Comparison of ENCODE assay signal across 14 cellular contexts in genomic region chr1:108316545-108316944, GRCh38.
DNase-seq lines count a peak whose midpoint lies in the region; ATAC-seq and TF ChIP-seq lines count a peak whose summit lies in the region.
"Had no signal": no experiment of that assay in that cellular context is flagged by ENCODE, and none has a peak within 500 bp of the region (broad histone marks: within the 10 kb centered on the region; RNA-seq: fewer than 3 reads in every experiment).

No MANE protein-coding gene starts in this region.

- H3K4me1 ChIP-seq in foreskin keratinocyte: no peaks in the 10 kb centered on the region
- H3K4me1 ChIP-seq: uterus had no signal

- H3K27me3 ChIP-seq in foreskin keratinocyte: peaks cover 17% of the 10 kb centered on the region
- H3K27me3 ChIP-seq: uterus had no signal

- no peak overlapping the region for H3K27ac ChIP-seq in foreskin keratinocyte
- H3K27ac ChIP-seq: epithelial cell of prostate, uterus had no signal

- no peak overlapping the region for H3K4me3 ChIP-seq in GM12875 (ENCODE audit: low read depth, low read length)
- H3K4me3 ChIP-seq: uterus had no signal

- no peaks in the 10 kb centered on the region for H3K36me3 Mint-ChIP-seq in activated naive CD8-positive, alpha-beta T cell treated with anti-CD3 and anti-CD28 coated beads, Interleukin-2, amount 50 U/mL, for 24 hours (ENCODE audit: low read depth)

- H3K4me3 Mint-ChIP-seq in activated naive CD8-positive, alpha-beta T cell treated with anti-CD3 and anti-CD28 coated beads, Interleukin-2, amount 50 U/mL, for 24 hours: no peak overlapping the region

- ATAC-seq in foreskin keratinocyte: peak; percentile 35
- no peak for ATAC-seq in activated naive CD8-positive, alpha-beta T cell treated with anti-CD3 and anti-CD28 coated beads, Interleukin-2, amount 50 U/mL, for 24 hours

- H3K9me3 Mint-ChIP-seq in activated naive CD8-positive, alpha-beta T cell treated with anti-CD3 and anti-CD28 coated beads, Interleukin-2, amount 50 U/mL, for 24 hours: no peaks in the 10 kb centered on the region

- no peak overlapping the region for H3K27ac Mint-ChIP-seq in activated naive CD8-positive, alpha-beta T cell treated with anti-CD3 and anti-CD28 coated beads, Interleukin-2, amount 50 U/mL, for 24 hours

- H3K4me1 Mint-ChIP-seq in activated naive CD8-positive, alpha-beta T cell treated with anti-CD3 and anti-CD28 coated beads, Interleukin-2, amount 50 U/mL, for 24 hours: no peaks in the 10 kb centered on the region

- H3K27me3 Mint-ChIP-seq in activated naive CD8-positive, alpha-beta T cell treated with anti-CD3 and anti-CD28 coated beads, Interleukin-2, amount 50 U/mL, for 24 hours: peaks cover 25% of the 10 kb centered on the region

- in situ Hi-C loops in SK-MEL-5 (cut with HindIII; ENCODE audit: low pct_unique_long_range_greater_than_20kb, low sequenced_read_pairs): no loop called here

- TF ChIP-seq CTCF in GM12875 (IDR thresholded peaks at IDR 0.05; ENCODE audit: borderline replicate concordance, insufficient read depth, low read depth, low read length) (peak; percentile 5; the same call in 1 of the 2 replicates), foreskin keratinocyte (conservative IDR thresholded peaks at IDR 0.05) (peak; percentile 51)

- peak; percentile 3 for DNase-seq in A172 (ENCODE audit: low spot score)
- DNase-seq in SK-MEL-5 (ENCODE audit: low read depth, low spot score): peak; percentile 48
- DNase-seq in foreskin keratinocyte: no peak
- no peak for DNase-seq in NCI-H1048 (lab: John Stamatoyannopoulos, UW)
- no peak for DNase-seq in activated naive CD8-positive, alpha-beta T cell treated with anti-CD3 and anti-CD28 coated beads, Interleukin-2, amount 50 U/mL, for 24 hours
- no peak for DNase-seq in NCI-H2196 treated with DMSO at 0.1 percent for 48 hours (lab: John Stamatoyannopoulos, UW; ENCODE audit: unreplicated experiment)
- DNase-seq in activated CD4-positive, alpha-beta T cell treated with anti-CD3 and anti-CD28 coated beads for 1 hour: no peak
- DNase-seq: activated CD4-positive, CD25-positive, alpha-beta regulatory T cell; activated gamma-delta T cell treated with Interleukin-2 at 50 U/mL for 16 hours; NCI-H1105; posterior cingulate gyrus; uterus had no signal

Comparison
In these comparisons a context has a peak if more than half of its experiments do, and no peak if none do; other contexts are left out.
1. DNase-seq: peak in A172 (single experiment) and SK-MEL-5 (single experiment); none in foreskin keratinocyte (0 of 2), NCI-H1048 (single experiment), activated naive CD8-positive, alpha-beta T cell treated with anti-CD3 and anti-CD28 coated beads, Interleukin-2, amount 50 U/mL, for 24 hours (single experiment), NCI-H2196 treated with DMSO at 0.1 percent for 48 hours (single experiment) and activated CD4-positive, alpha-beta T cell treated with anti-CD3 and anti-CD28 coated beads for 1 hour (single experiment).